In genomic region chr10:46329690-46330016, GRCh38 we compare ENCODE assay signal across 2 cellular contexts.
TF ChIP-seq lines count a peak whose summit lies in the region.

No MANE protein-coding gene starts in this region.

TF ChIP-seq in A549, 52 proteins besides CTCF, POLR2A, EP300 and RAD21:
- TF ChIP-seq USF2 (IDR thresholded peaks at IDR 0.05) (no peak), ATOH8 (CRISPR knock-in tag; IDR thresholded peaks at IDR 0.05; ENCODE audit: low read depth) (no peak), HOXA7 (CRISPR knock-in tag; IDR thresholded peaks at IDR 0.05) (no peak), HOXB13 (CRISPR knock-in tag; IDR thresholded peaks at IDR 0.05; ENCODE audit: low read depth) (no peak), MAX (IDR thresholded peaks at IDR 0.05) (no peak), KDM1A (IDR thresholded peaks at IDR 0.05; ENCODE audit: low read depth) (no peak), TP53 (CRISPR knock-in tag; IDR thresholded peaks at IDR 0.05) (no peak), BCL3 (IDR thresholded peaks at IDR 0.05) (no peak), BHLHE40 (IDR thresholded peaks at IDR 0.05; ENCODE audit: low read depth, low read length) (no peak), ZNF302 (CRISPR knock-in tag; IDR thresholded peaks at IDR 0.05) (no peak), KDM5A (IDR thresholded peaks at IDR 0.05) (no peak), SREBF2 (IDR thresholded peaks at IDR 0.05) (no peak), RARB (CRISPR knock-in tag; IDR thresholded peaks at IDR 0.05) (no peak), CHD4 (IDR thresholded peaks at IDR 0.05; ENCODE audit: borderline replicate concordance) (no peak)

TF ChIP-seq in IMR-90, 13 proteins besides CTCF, POLR2A, EP300 and RAD21 (continued from another document):
- TF ChIP-seq MXI1 (IDR thresholded peaks at IDR 0.05; ENCODE audit: borderline replicate concordance, low read depth, low read length) (no peak), CHD1 (IDR thresholded peaks at IDR 0.05; ENCODE audit: low read depth, low read length) (no peak), MAZ (IDR thresholded peaks at IDR 0.05; ENCODE audit: borderline replicate concordance, low read depth, low read length) (no peak), CEBPB (IDR thresholded peaks at IDR 0.05; ENCODE audit: low read depth, low read length) (no peak), RFX5 (IDR thresholded peaks at IDR 0.05; ENCODE audit: low read depth, low read length) (no peak), NFE2L2 (IDR thresholded peaks at IDR 0.05; ENCODE audit: low read depth, low read length) (no peak), SMC3 (IDR thresholded peaks at IDR 0.05; ENCODE audit: low read depth, low read length) (no peak), MAFK (IDR thresholded peaks at IDR 0.05; ENCODE audit: low read depth, low read length) (no peak), USF2 (IDR thresholded peaks at IDR 0.05; ENCODE audit: low read depth, low read length) (no peak), ELK1 (IDR thresholded peaks at IDR 0.05; ENCODE audit: borderline replicate concordance, low read depth, low read length) (no peak), FOS (IDR thresholded peaks at IDR 0.05; ENCODE audit: low read depth, low read length) (no peak), BHLHE40 (IDR thresholded peaks at IDR 0.05; ENCODE audit: low read depth, low read length) (no peak)
